In genomic region chr13:23888658-23889597, GRCh38 we compare ENCODE assay signal across 8 cellular contexts. TPM values are rescaled to one million over a fixed set of nuclear protein-coding genes. Genes with fewer than 3 reads are reported as not detected.
DNase-seq lines count a peak whose midpoint lies in the region; ATAC-seq and TF ChIP-seq lines count a peak whose summit lies in the region.

MIPEP (minus strand) TSS chr13:23889400; CDS start chr13:23889320, 80 bp downstream.

- H3K27me3 ChIP-seq in BJ (ENCODE audit: control insufficient read depth, insufficient read depth, low read length) (no peaks in the 10 kb centered on the region), colonic mucosa (no peaks in the 10 kb centered on the region), layer of hippocampus (ENCODE audit: control insufficient read depth, insufficient read depth, low read length) (no peaks in the 10 kb centered on the region)

- H3K4me3 ChIP-seq in BJ (ENCODE audit: low read depth, low read length) (peak within 1 kb of the TSS; percentile 95), colonic mucosa (peak within 1 kb of the TSS; percentile 97)

- H3K9me3 ChIP-seq in colonic mucosa: no peaks in the 10 kb centered on the region

- H3K27ac ChIP-seq in colonic mucosa (peak within 1 kb of the TSS; percentile 91), layer of hippocampus (ENCODE audit: low read depth, low read length) (peak within 1 kb of the TSS; percentile 66)

- peak within 1 kb of the TSS; percentile 79 to 88 for H3K9ac ChIP-seq in colonic mucosa (ENCODE audit: low read depth in 2 of 2, low read length in 2 of 2)

- intact Hi-C loops in colonic mucosa (cut with DNase I): no loop called here

- POLR2A ChIA-PET in BJ (lab: Charles Lee): no interaction called here

- TF ChIP-seq CTCF in BJ (IDR thresholded peaks at IDR 0.05; ENCODE audit: insufficient read depth, low read depth, low read length) (peak; percentile 86), colonic mucosa (IDR thresholded peaks at IDR 0.05) (peak; percentile 52)

- CTCF ChIA-PET in BJ (lab: Yijun Ruan, JAX): interaction anchor here (0.6 to 2.2 kb wide), 24 partner anchors 10 to 805 kb away, joined by 3 to 12 read pairs (median 4); no protein-coding TSS in a partner anchor

- no peaks in the 10 kb centered on the region for H3K36me3 ChIP-seq in BJ (ENCODE audit: control insufficient read depth, insufficient read depth, low read length)
- H3K36me3 ChIP-seq in colonic mucosa: no peaks in the 10 kb centered on the region

- ATAC-seq in HG03432 (IDR thresholded peaks at IDR 0.05; ENCODE audit: unreplicated experiment): peak; percentile 96

- H3K4me1 ChIP-seq in colonic mucosa: no peaks in the 10 kb centered on the region

- TF ChIP-seq POLR2A in GM19099 (IDR thresholded peaks at IDR 0.05; ENCODE audit: extremely low read depth, insufficient read length, low read depth): peak; percentile 63

- DNase-seq in BJ (ENCODE audit: low read depth): peak; percentile 67
- DNase-seq in NCI-H510A treated with DMSO at 0.1 percent for 48 hours (lab: John Stamatoyannopoulos, UW): peak; percentile 62
- DNase-seq in activated CD4-positive, alpha-beta T cell treated with anti-CD3 and anti-CD28 coated beads for 48 hours: peak; percentile 94
- DNase-seq in colonic mucosa: peak; percentile 95
- peak; percentile 86 to 88 for DNase-seq in stimulated activated CD4-positive, alpha-beta T cell treated with anti-CD3 and anti-CD28 coated beads, Interleukin-1b, Interleukin-23, amount 100 ng/mL, for 4 hours (ENCODE audit: low read depth in 2 of 2)

RNA-seq across cellular contexts. Expression of gene MIPEP, which starts in this region (rescaled TPM):
- 10.9 and 12.4 TPM in 2 replicates for polyA plus RNA-seq in BJ (2011; rRNA removed)
- polyA minus RNA-seq in BJ (2011; rRNA and poly(A)+ RNA removed): 7.8 and 8.5 TPM in 2 replicates
- total RNA-seq in colonic mucosa: 10 to 100 TPM; 25.9 to 33.0 TPM

Comparison
In these comparisons a context has a peak if more than half of its experiments do, and no peak if none do; other contexts are left out.
1. Peak in every context shown above with its lines: DNase-seq, ATAC-seq, H3K4me3 ChIP-seq and H3K27ac ChIP-seq.